15 cellular contexts compared by ENCODE assay signal in genomic region chr2:16322308-16323130, GRCh38.
DNase-seq lines count a peak whose midpoint lies in the region; ATAC-seq and TF ChIP-seq lines count a peak whose summit lies in the region.
"Had no signal": no experiment of that assay in that cellular context is flagged by ENCODE, and none has a peak within 500 bp of the region (broad histone marks: within the 10 kb centered on the region; RNA-seq: fewer than 3 reads in every experiment).

No MANE protein-coding gene starts in this region.

- peaks cover 82% of the 10 kb centered on the region for H3K4me1 Mint-ChIP-seq in neural progenitor cell
- H3K4me1 Mint-ChIP-seq: CD4-positive, CD25-positive, alpha-beta regulatory T cell; CD8-positive, alpha-beta memory T cell had no signal

- H4K20me1 ChIP-seq in neural progenitor cell (ENCODE audit: low read depth), result no peaks in the 10 kb centered on the region

- peaks cover 9% of the 10 kb centered on the region for H3K27me3 Mint-ChIP-seq in neural progenitor cell (ENCODE audit: insufficient read depth, low read depth)
- H3K27me3 Mint-ChIP-seq: B cell had no signal

- no peak overlapping the region for H3K27ac Mint-ChIP-seq in neural progenitor cell
- H3K27ac Mint-ChIP-seq: B cell; CD4-positive, CD25-positive, alpha-beta regulatory T cell; CD8-positive, alpha-beta memory T cell had no signal

- DNase-seq in BE2C, result peak; percentile 100
- DNase-seq in ELF-1 (ENCODE audit: low read depth, low spot score), result peak; percentile 60
- no peak for DNase-seq in neural progenitor cell (ENCODE audit: low spot score)
- no peak for DNase-seq in SW 1271 (lab: John Stamatoyannopoulos, UW)
- no peak for DNase-seq in D341Med (ENCODE audit: low spot score)
- DNase-seq: CD4-positive, CD25-positive, alpha-beta regulatory T cell; CD8-positive, alpha-beta memory T cell; DMS79 treated with DMSO at 0.1 percent for 48 hours; GM23248 had no signal

- no peaks in the 10 kb centered on the region; the same call in 1 of the 2 replicates for H3K9me3 ChIP-seq in BE2C
- H3K9me3 ChIP-seq in neural progenitor cell (ENCODE audit: low read depth), result no peaks in the 10 kb centered on the region
- H3K9me3 ChIP-seq: HAP-1 had no signal

- no peak overlapping the region for H3K27ac ChIP-seq in neural progenitor cell
- H3K27ac ChIP-seq: GM23248, HL-60 had no signal

- H3K4me3 Mint-ChIP-seq in neural progenitor cell, result peak overlapping the region; percentile 27
- H3K4me3 Mint-ChIP-seq: B cell; CD4-positive, CD25-positive, alpha-beta regulatory T cell; CD8-positive, alpha-beta memory T cell had no signal

- no peak for ATAC-seq in SK-N-SH treated with all-trans-retinoic acid at 6 μM for 48 hours
- ATAC-seq in HG03045 (IDR thresholded peaks at IDR 0.05; ENCODE audit: unreplicated experiment), result no peak
- no peak for ATAC-seq in HG02571 (IDR thresholded peaks at IDR 0.05; ENCODE audit: unreplicated experiment)

- H3K36me3 ChIP-seq in BE2C, result no peaks in the 10 kb centered on the region
- no peaks in the 10 kb centered on the region for H3K36me3 ChIP-seq in neural progenitor cell
- H3K36me3 ChIP-seq: HAP-1 had no signal

- no peak overlapping the region for H3K9ac ChIP-seq in neural progenitor cell
- H3K9ac ChIP-seq: GM23248 had no signal

- H3K4me1 ChIP-seq in BE2C (peaks cover 67% of the 10 kb centered on the region), neural progenitor cell (peaks cover 71% of the 10 kb centered on the region)
- H3K4me1 ChIP-seq: HAP-1 had no signal

- TF ChIP-seq CTCF in BE2C (IDR thresholded peaks at IDR 0.05; ENCODE audit: low read depth, low read length), result no peak
- TF ChIP-seq CTCF in neural progenitor cell (IDR thresholded peaks at IDR 0.05), result no peak

- H3K27me3 ChIP-seq in BE2C, result no peaks in the 10 kb centered on the region
- H3K27me3 ChIP-seq in neural progenitor cell, result no peaks in the 10 kb centered on the region

- no peaks in the 10 kb centered on the region for H3K9me3 Mint-ChIP-seq in neural progenitor cell
- H3K9me3 Mint-ChIP-seq: CD4-positive, CD25-positive, alpha-beta regulatory T cell had no signal

- H3F3A ChIP-seq in neural progenitor cell (ENCODE audit: low read depth), result peaks cover 18% of the 10 kb centered on the region

- H3K4me3 ChIP-seq in BE2C (ENCODE audit: low read depth, low read length) (no peak overlapping the region), neural progenitor cell (no peak overlapping the region)
- H3K4me3 ChIP-seq: GM23248, HAP-1 had no signal

- no peak overlapping the region for H3K4me2 ChIP-seq in neural progenitor cell

- H2AFZ ChIP-seq in neural progenitor cell (replicated peaks), result no peak overlapping the region
- H2AFZ ChIP-seq: GM23248 had no signal

- H3K36me3 Mint-ChIP-seq in neural progenitor cell, result no peaks in the 10 kb centered on the region
- H3K36me3 Mint-ChIP-seq: CD4-positive, CD25-positive, alpha-beta regulatory T cell; CD8-positive, alpha-beta memory T cell had no signal

- no peaks in the 10 kb centered on the region for H3K79me2 ChIP-seq in neural progenitor cell (ENCODE audit: low read depth)

TF ChIP-seq in SK-N-SH treated with all-trans-retinoic acid at 6 μM for 48 hours, 23 proteins besides CTCF, POLR2A, EP300 and RAD21:
- TF ChIP-seq ZC3H10 (CRISPR knock-in tag; IDR thresholded peaks at IDR 0.05) (no peak), TCF4 (CRISPR knock-in tag; IDR thresholded peaks at IDR 0.05; ENCODE audit: borderline replicate concordance) (peak; percentile 50; the same call in 1 of the 2 replicates)

Comparison
In these comparisons a context has a peak if more than half of its experiments do, and no peak if none do; other contexts are left out.
1. DNase-seq: peak in BE2C (single experiment) and ELF-1 (single experiment); none in neural progenitor cell (single experiment), SW 1271 (0 of 2) and D341Med (single experiment).